ENCODE assay signal across 1 cellular context in the genomic region with DNA sequence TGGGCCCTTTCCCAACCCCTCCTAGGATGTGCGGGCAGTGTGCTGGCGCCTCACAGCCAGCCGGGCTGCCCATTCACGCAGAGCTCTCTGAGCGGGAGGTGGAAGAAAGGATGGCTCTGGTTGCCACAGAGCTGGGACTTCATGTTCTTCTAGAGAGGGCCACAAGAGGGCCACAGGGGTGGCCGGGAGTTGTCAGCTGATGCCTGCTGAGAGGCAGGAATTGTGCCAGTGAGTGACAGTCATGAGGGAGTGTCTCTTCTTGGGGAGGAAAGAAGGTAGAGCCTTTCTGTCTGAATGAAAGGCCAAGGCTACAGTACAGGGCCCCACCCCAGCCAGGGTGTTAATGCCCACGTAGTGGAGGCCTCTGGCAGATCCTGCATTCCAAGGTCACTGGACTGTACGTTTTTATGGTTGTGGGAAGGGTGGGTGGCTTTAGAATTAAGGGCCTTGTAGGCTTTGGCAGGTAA.
TF ChIP-seq lines count a peak whose summit lies in the region.

No MANE protein-coding gene starts in this region.

TF ChIP-seq in K562, 482 proteins besides CTCF, POLR2A, EP300 and RAD21 (continues in another document):
- TF ChIP-seq YBX1 (IDR thresholded peaks at IDR 0.05), result no peak
- no peak for TF ChIP-seq SNIP1 (IDR thresholded peaks at IDR 0.05; ENCODE audit: low read depth)
- TF ChIP-seq, protein P1, sequence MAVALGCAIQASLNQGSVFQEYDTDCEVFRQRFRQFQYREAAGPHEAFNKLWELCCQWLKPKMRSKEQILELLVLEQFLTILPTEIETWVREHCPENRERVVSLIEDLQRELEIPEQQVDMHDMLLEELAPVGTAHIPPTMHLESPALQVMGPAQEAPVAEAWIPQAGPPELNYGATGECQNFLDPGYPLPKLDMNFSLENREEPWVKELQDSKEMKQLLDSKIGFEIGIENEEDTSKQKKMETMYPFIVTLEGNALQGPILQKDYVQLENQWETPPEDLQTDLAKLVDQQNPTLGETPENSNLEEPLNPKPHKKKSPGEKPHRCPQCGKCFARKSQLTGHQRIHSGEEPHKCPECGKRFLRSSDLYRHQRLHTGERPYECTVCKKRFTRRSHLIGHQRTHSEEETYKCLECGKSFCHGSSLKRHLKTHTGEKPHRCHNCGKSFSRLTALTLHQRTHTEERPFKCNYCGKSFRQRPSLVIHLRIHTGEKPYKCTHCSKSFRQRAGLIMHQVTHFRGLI (CRISPR knock-in tag; IDR thresholded peaks at IDR 0.05), result no peak
- peak in 1 of 2 experiments; percentile 86; a peak in 1 of 4 replicates for TF ChIP-seq RCOR1 (IDR thresholded peaks at IDR 0.05; ENCODE audit: borderline replicate concordance in 1 of 2, low read depth in 2 of 2, low read length in 2 of 2)
- TF ChIP-seq PKNOX1 (IDR thresholded peaks at IDR 0.05), result peak; percentile 97
- TF ChIP-seq ZNF780A (CRISPR knock-in tag; IDR thresholded peaks at IDR 0.05), result no peak
- TF ChIP-seq, protein P2, sequence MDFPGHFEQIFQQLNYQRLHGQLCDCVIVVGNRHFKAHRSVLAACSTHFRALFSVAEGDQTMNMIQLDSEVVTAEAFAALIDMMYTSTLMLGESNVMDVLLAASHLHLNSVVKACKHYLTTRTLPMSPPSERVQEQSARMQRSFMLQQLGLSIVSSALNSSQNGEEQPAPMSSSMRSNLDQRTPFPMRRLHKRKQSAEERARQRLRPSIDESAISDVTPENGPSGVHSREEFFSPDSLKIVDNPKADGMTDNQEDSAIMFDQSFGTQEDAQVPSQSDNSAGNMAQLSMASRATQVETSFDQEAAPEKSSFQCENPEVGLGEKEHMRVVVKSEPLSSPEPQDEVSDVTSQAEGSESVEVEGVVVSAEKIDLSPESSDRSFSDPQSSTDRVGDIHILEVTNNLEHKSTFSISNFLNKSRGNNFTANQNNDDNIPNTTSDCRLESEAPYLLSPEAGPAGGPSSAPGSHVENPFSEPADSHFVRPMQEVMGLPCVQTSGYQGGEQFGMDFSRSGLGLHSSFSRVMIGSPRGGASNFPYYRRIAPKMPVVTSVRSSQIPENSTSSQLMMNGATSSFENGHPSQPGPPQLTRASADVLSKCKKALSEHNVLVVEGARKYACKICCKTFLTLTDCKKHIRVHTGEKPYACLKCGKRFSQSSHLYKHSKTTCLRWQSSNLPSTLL (IDR thresholded peaks at IDR 0.05), result no peak
- TF ChIP-seq NCOA6 (IDR thresholded peaks at IDR 0.05), result no peak
- no peak for TF ChIP-seq RERE (CRISPR knock-in tag; IDR thresholded peaks at IDR 0.05; ENCODE audit: borderline replicate concordance)
- TF ChIP-seq MEIS2 (IDR thresholded peaks at IDR 0.05; ENCODE audit: partially characterized antibody), result peak; percentile 82
- no peak for TF ChIP-seq ZBTB40 (IDR thresholded peaks at IDR 0.05)
- TF ChIP-seq ZBTB40 (CRISPR knock-in tag; IDR thresholded peaks at IDR 0.05), result no peak
- TF ChIP-seq, protein P3, sequence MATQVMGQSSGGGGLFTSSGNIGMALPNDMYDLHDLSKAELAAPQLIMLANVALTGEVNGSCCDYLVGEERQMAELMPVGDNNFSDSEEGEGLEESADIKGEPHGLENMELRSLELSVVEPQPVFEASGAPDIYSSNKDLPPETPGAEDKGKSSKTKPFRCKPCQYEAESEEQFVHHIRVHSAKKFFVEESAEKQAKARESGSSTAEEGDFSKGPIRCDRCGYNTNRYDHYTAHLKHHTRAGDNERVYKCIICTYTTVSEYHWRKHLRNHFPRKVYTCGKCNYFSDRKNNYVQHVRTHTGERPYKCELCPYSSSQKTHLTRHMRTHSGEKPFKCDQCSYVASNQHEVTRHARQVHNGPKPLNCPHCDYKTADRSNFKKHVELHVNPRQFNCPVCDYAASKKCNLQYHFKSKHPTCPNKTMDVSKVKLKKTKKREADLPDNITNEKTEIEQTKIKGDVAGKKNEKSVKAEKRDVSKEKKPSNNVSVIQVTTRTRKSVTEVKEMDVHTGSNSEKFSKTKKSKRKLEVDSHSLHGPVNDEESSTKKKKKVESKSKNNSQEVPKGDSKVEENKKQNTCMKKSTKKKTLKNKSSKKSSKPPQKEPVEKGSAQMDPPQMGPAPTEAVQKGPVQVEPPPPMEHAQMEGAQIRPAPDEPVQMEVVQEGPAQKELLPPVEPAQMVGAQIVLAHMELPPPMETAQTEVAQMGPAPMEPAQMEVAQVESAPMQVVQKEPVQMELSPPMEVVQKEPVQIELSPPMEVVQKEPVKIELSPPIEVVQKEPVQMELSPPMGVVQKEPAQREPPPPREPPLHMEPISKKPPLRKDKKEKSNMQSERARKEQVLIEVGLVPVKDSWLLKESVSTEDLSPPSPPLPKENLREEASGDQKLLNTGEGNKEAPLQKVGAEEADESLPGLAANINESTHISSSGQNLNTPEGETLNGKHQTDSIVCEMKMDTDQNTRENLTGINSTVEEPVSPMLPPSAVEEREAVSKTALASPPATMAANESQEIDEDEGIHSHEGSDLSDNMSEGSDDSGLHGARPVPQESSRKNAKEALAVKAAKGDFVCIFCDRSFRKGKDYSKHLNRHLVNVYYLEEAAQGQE (CRISPR knock-in tag; IDR thresholded peaks at IDR 0.05; ENCODE audit: low read depth), result no peak
- TF ChIP-seq FOXK2 (conservative IDR thresholded peaks at IDR 0.05 in 1 of 2, IDR thresholded peaks at IDR 0.05 in 1 of 2; ENCODE audit: low read depth in 2 of 2), result no peak
- no peak for TF ChIP-seq BRD4 (IDR thresholded peaks at IDR 0.05)
- TF ChIP-seq CBX5 (IDR thresholded peaks at IDR 0.05; ENCODE audit: borderline replicate concordance, low read depth), result no peak
- TF ChIP-seq HDAC2 (IDR thresholded peaks at IDR 0.05), result no peak
- no peak for TF ChIP-seq ESRRA (IDR thresholded peaks at IDR 0.05; ENCODE audit: borderline replicate concordance, low read depth)
- no peak for TF ChIP-seq NR1H2 (CRISPR knock-in tag; IDR thresholded peaks at IDR 0.05)
- no peak for TF ChIP-seq ZBTB7A (IDR thresholded peaks at IDR 0.05; ENCODE audit: borderline replicate concordance, control insufficient read depth, low read depth, low read length)
